Comparison of ENCODE assay signal across 34 cellular contexts in the genomic region with DNA sequence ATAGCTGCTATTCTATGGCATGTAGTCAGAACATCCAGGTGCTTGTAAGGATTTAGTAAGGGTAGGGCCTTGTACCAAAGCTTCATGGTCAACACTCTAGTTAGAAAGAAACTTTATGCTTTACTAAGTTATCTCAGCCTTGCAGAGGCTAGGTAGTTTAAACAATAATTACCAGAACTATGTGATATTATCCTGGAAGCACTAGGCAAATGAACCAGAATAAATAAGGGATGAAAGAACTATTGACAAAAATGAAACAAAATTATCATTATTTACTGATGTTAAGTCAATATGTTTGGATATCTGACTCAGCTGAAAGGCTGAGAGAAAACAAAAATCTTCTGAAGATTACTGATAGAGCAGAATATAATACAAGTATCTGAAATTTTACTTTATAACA.
"Had no signal": no experiment of that assay in that cellular context is flagged by ENCODE, and none has a peak within 500 bp of the region (broad histone marks: within the 10 kb centered on the region; RNA-seq: fewer than 3 reads in every experiment).

No MANE protein-coding gene starts in this region.

- H3K27me3 ChIP-seq: MG63 had no signal

- H3K4me2 ChIP-seq: KMS-11 had no signal

- H3K4me3 ChIP-seq: MG63 had no signal

- DNase-seq: Karpas-422, Kasumi-1, MG63, MM.1S, MV-4-11, NCI-H1048, NCI-H1092, NCI-H1092 treated with DMSO at 0.1 percent for 48 hours, NCI-H1105, NCI-H1105 treated with DMSO at 0.1 percent for 48 hours, NCI-H1417, NCI-H1417 treated with DMSO at 0.1 percent for 48 hours, NCI-H1436, NCI-H1436 treated with DMSO at 0.1 percent for 48 hours, NCI-H146, NCI-H1694, NCI-H1694 treated with DMSO at 0.1 percent for 48 hours, NCI-H187, NCI-H187 treated with DMSO at 0.1 percent for 48 hours, NCI-H1930, NCI-H2029, NCI-H2029 treated with DMSO at 0.1 percent for 48 hours, NCI-H2081, NCI-H2081 treated with DMSO at 0.1 percent for 48 hours, NCI-H2107, NCI-H2171, NCI-H2171 treated with DMSO at 0.1 percent for 48 hours, NCI-H2227 treated with DMSO at 0.1 percent for 48 hours, NCI-H226, NCI-H345, NCI-H446, NCI-H446 treated with DMSO at 0.1 percent for 48 hours, NCI-H510A had no signal

- H3K27ac ChIP-seq: KMS-11 had no signal

- H3K36me3 ChIP-seq: MG63 had no signal

- H3K9ac ChIP-seq: KMS-11 had no signal
